Comparison of ENCODE assay signal across 15 cellular contexts in genomic region chr1:10252508-10252907, GRCh38. TPM values are rescaled to one million over a fixed set of nuclear protein-coding genes. Genes with fewer than 3 reads are reported as not detected.
DNase-seq lines count a peak whose midpoint lies in the region; ATAC-seq and TF ChIP-seq lines count a peak whose summit lies in the region.
"Had no signal": no experiment of that assay in that cellular context is flagged by ENCODE, and none has a peak within 500 bp of the region (broad histone marks: within the 10 kb centered on the region; RNA-seq: fewer than 3 reads in every experiment).

No MANE protein-coding gene starts in this region.

- no peak overlapping the region for H3K4me3 Mint-ChIP-seq in CD4-positive, alpha-beta memory T cell
- no peak overlapping the region for H3K4me3 Mint-ChIP-seq in nephron progenitor cell
- H3K4me3 Mint-ChIP-seq: activated T-cell treated with anti-CD3 and anti-CD28 coated beads, Interleukin-2, amount 50 U/mL, for 4 hours; IgD-negative memory B cell had no signal

- CTCF ChIA-PET in CD4-positive, alpha-beta memory T cell (lab: Charles Lee; ENCODE audit: partially characterized antibody), result no interaction called here

- H3K27ac ChIP-seq in adrenal gland (peak overlapping the region in 3 of 5 donors; percentile 31 to 83 (median 57)), stomach smooth muscle (ENCODE audit: low read length) (peak overlapping the region; percentile 19)
- H3K27ac ChIP-seq in CD4-positive, alpha-beta memory T cell (ENCODE audit: low read depth, low read length), result no peak overlapping the region
- H3K27ac ChIP-seq: 22Rv1 had no signal

- POLR2A ChIA-PET in CD4-positive, alpha-beta memory T cell (lab: Charles Lee; ENCODE audit: partially characterized antibody), result interaction anchor here (0.6 kb wide), 1 partner anchor 78 kb away, joined by 3 read pairs; no protein-coding TSS in a partner anchor

- peaks cover 2 to 13% (median 5%) of the 10 kb centered on the region in 4 donors for H3K4me1 Mint-ChIP-seq in CD4-positive, alpha-beta memory T cell
- H3K4me1 Mint-ChIP-seq in nephron progenitor cell, result peaks cover 16% of the 10 kb centered on the region
- H3K4me1 Mint-ChIP-seq: IgD-negative memory B cell had no signal

- TF ChIP-seq CTCF in adrenal gland (IDR thresholded peaks at IDR 0.05), result no peak
- TF ChIP-seq CTCF in foreskin fibroblast (IDR thresholded peaks at IDR 0.05; ENCODE audit: low read depth, low read length), result no peak
- no peak for TF ChIP-seq CTCF in nephron progenitor cell (IDR thresholded peaks at IDR 0.05)

- intact Hi-C loops in adrenal gland (cut with DNase I), result no loop called here
- intact Hi-C loops in CD4-positive, alpha-beta memory T cell (cut with micrococcal nuclease), result no loop called here

- H3K27me3 ChIP-seq in adrenal gland, result no peaks in the 10 kb centered on the region
- H3K27me3 ChIP-seq in stomach smooth muscle (ENCODE audit: control insufficient read depth in 1 of 2, insufficient read depth in 2 of 2, low read length in 2 of 2), result no peaks in the 10 kb centered on the region
- no peaks in the 10 kb centered on the region for H3K27me3 ChIP-seq in CD4-positive, alpha-beta memory T cell (ENCODE audit: insufficient read depth, low read length)
- H3K27me3 ChIP-seq: heart left ventricle had no signal

- no peak overlapping the region for H3K4me3 ChIP-seq in adrenal gland
- H3K4me3 ChIP-seq in foreskin fibroblast (ENCODE audit: low read depth in 1 of 2, low read length in 2 of 2), result no peak overlapping the region
- H3K4me3 ChIP-seq in stomach smooth muscle (ENCODE audit: low read length in 2 of 2), result no peak overlapping the region
- no peak overlapping the region for H3K4me3 ChIP-seq in CD4-positive, alpha-beta memory T cell (ENCODE audit: low read length in 2 of 2)
- H3K4me3 ChIP-seq: heart left ventricle had no signal

- H3K4me1 ChIP-seq in adrenal gland (replicated peaks in 1 of 2), result peaks cover 18 to 59% of the 10 kb centered on the region in 2 donors
- H3K4me1 ChIP-seq in stomach smooth muscle (ENCODE audit: control insufficient read depth, insufficient read depth, low read length), result peaks cover 16% of the 10 kb centered on the region
- H3K4me1 ChIP-seq in CD4-positive, alpha-beta memory T cell (ENCODE audit: insufficient read depth, low read length), result no peaks in the 10 kb centered on the region

- no peak for ATAC-seq in HG03280 (IDR thresholded peaks at IDR 0.05; ENCODE audit: unreplicated experiment)
- ATAC-seq: heart left ventricle had no signal

- no peaks in the 10 kb centered on the region for H3K9me3 Mint-ChIP-seq in CD4-positive, alpha-beta memory T cell
- peaks cover 14% of the 10 kb centered on the region for H3K9me3 Mint-ChIP-seq in nephron progenitor cell
- H3K9me3 Mint-ChIP-seq: activated T-cell treated with anti-CD3 and anti-CD28 coated beads, Interleukin-2, amount 50 U/mL, for 4 hours; IgD-negative memory B cell had no signal

- H3K9me3 ChIP-seq in adrenal gland (replicated peaks in 1 of 3) (no peaks in the 10 kb centered on the region), stomach smooth muscle (ENCODE audit: control insufficient read depth in 2 of 2, low read length in 2 of 2) (no peaks in the 10 kb centered on the region)
- H3K9me3 ChIP-seq in CD4-positive, alpha-beta memory T cell (ENCODE audit: control insufficient read depth in 1 of 2, low read length in 2 of 2), result no peaks in the 10 kb centered on the region
- H3K9me3 ChIP-seq: heart left ventricle had no signal

- H3K9ac ChIP-seq in stomach smooth muscle (ENCODE audit: low read length in 2 of 2), result no peak overlapping the region

- DNase-seq in DMS53 (lab: John Stamatoyannopoulos, UW) (peak; percentile 7), DMS53 treated with DMSO at 0.1 percent for 48 hours (lab: John Stamatoyannopoulos, UW; ENCODE audit: unreplicated experiment) (no peak), adrenal gland (peak in 2 of 7 donors; percentile 23 to 39), foreskin fibroblast (peak; percentile 50 to 72), nephron progenitor cell (no peak)
- DNase-seq in CD4-positive, alpha-beta memory T cell, result no peak
- DNase-seq: activated T-cell treated with anti-CD3 and anti-CD28 coated beads, Interleukin-2, amount 50 U/mL, for 4 hours; DMS79; heart left ventricle; mesendoderm; OCI-M1 had no signal

- H3K36me3 Mint-ChIP-seq in CD4-positive, alpha-beta memory T cell, result peaks cover 0 to 7% of the 10 kb centered on the region in 2 donors
- H3K36me3 Mint-ChIP-seq in nephron progenitor cell (ENCODE audit: low read depth), result peaks cover 32% of the 10 kb centered on the region

- WGBS in adrenal gland, 4 donors, result 72 to 80% (median 76%) methylated on average over 6 of the region's 6 CpGs

- TF ChIP-seq POLR2A in adrenal gland (IDR thresholded peaks at IDR 0.05), result no peak

- H3K27me3 Mint-ChIP-seq in CD4-positive, alpha-beta memory T cell, result no peaks in the 10 kb centered on the region
- H3K27me3 Mint-ChIP-seq in nephron progenitor cell (ENCODE audit: low read depth, poor library complexity), result peaks cover 3% of the 10 kb centered on the region
- H3K27me3 Mint-ChIP-seq: IgD-negative memory B cell had no signal

- H3K36me3 ChIP-seq in adrenal gland (replicated peaks in 1 of 2) (peaks cover 0 to 9% of the 10 kb centered on the region in 2 donors), stomach smooth muscle (ENCODE audit: control insufficient read depth in 2 of 2, insufficient read depth in 2 of 2, low read length in 2 of 2) (no peaks in the 10 kb centered on the region)
- H3K36me3 ChIP-seq in CD4-positive, alpha-beta memory T cell (ENCODE audit: insufficient read depth, low read length), result no peaks in the 10 kb centered on the region

- no peak overlapping the region for H3K27ac Mint-ChIP-seq in CD4-positive, alpha-beta memory T cell
- H3K27ac Mint-ChIP-seq in nephron progenitor cell, result no peak overlapping the region

RNA-seq across cellular contexts. Expression of gene KIF1B, which starts 42.1 kb away (rescaled TPM):
- 10 to 100 TPM; 34.1 to 66.3 (median 50.2) TPM for total RNA-seq in adrenal gland
- polyA plus RNA-seq in adrenal gland, result 10 to 100 TPM; 12.9 to 35.8 (median 16.1) TPM
- 10 to 100 TPM; 16.8 to 18.1 TPM for total RNA-seq in CD4-positive, alpha-beta memory T cell
- 1 to 10 TPM; 1.3 to 4.7 TPM for polyA plus RNA-seq in CD4-positive, alpha-beta memory T cell

Comparison
In these comparisons a context has a peak if more than half of its experiments do, and no peak if none do; other contexts are left out.
1. DNase-seq: peak in DMS53 (single experiment) and foreskin fibroblast (2 of 2); none in DMS53 treated with DMSO at 0.1 percent for 48 hours (single experiment), CD4-positive, alpha-beta memory T cell (0 of 5) and nephron progenitor cell (single experiment).